Comparison of ENCODE assay signal across 1 cellular context in genomic region chr14:93533864-93534263, GRCh38.
TF ChIP-seq lines count a peak whose summit lies in the region.

No MANE protein-coding gene starts in this region.

TF ChIP-seq in GM12878, 131 proteins besides CTCF, POLR2A, EP300 and RAD21 (continued from another document):
- TF ChIP-seq RELB (IDR thresholded peaks at IDR 0.05; ENCODE audit: low read depth) (peak; percentile 71; the same call in 1 of the 2 replicates), REST (IDR thresholded peaks at IDR 0.05; ENCODE audit: low read depth, low read length) (no peak), ZSCAN29 (IDR thresholded peaks at IDR 0.05) (no peak), ZBTB33 (IDR thresholded peaks at IDR 0.05) (no peak), ZNF592 (IDR thresholded peaks at IDR 0.05) (no peak), DPF2 (IDR thresholded peaks at IDR 0.05) (0 out of 2 replicates have a peak, but pooled peaks have one; percentile 31), SUPT20H (IDR thresholded peaks at IDR 0.05; ENCODE audit: borderline replicate concordance, control insufficient read depth, low read depth, low read length) (no peak), RBBP5 (conservative IDR thresholded peaks at IDR 0.05) (no peak), NKRF (conservative IDR thresholded peaks at IDR 0.05) (no peak), ATF7 (IDR thresholded peaks at IDR 0.05; ENCODE audit: low read depth) (0 out of 2 replicates have a peak, but pooled peaks have one; percentile 20), NFXL1 (IDR thresholded peaks at IDR 0.05; ENCODE audit: borderline replicate concordance) (no peak), PBX3 (IDR thresholded peaks at IDR 0.05; ENCODE audit: insufficient replicate concordance, low read depth, low read length) (no peak), TCF3 (IDR thresholded peaks at IDR 0.05; ENCODE audit: borderline replicate concordance, insufficient read depth, low read depth, low read length) (no peak), ZBTB11 (CRISPR knock-in tag; IDR thresholded peaks at IDR 0.05) (no peak), MTA3 (IDR thresholded peaks at IDR 0.05; ENCODE audit: borderline replicate concordance, low read length) (no peak), IKZF1 (conservative IDR thresholded peaks at IDR 0.05) (peak; percentile 71), HDAC2 (IDR thresholded peaks at IDR 0.05) (no peak), RUNX3 (IDR thresholded peaks at IDR 0.05; ENCODE audit: low read length) (no peak), BHLHE40 (IDR thresholded peaks at IDR 0.05; ENCODE audit: borderline replicate concordance in 1 of 2, low read depth in 2 of 2, low read length in 1 of 2) (peak in 1 of 2 experiments; percentile 20; a peak in 1 of 4 replicates), MTA2 (IDR thresholded peaks at IDR 0.05; ENCODE audit: low read depth) (0 out of 2 replicates have a peak, but pooled peaks have one; percentile 52), MYB (IDR thresholded peaks at IDR 0.05; ENCODE audit: borderline replicate concordance, low read depth, low read length) (0 out of 2 replicates have a peak, but pooled peaks have one; percentile 23), EZH2 (IDR thresholded peaks at IDR 0.05; ENCODE audit: borderline replicate concordance, control insufficient read depth, low read depth, low read length) (no peak), BCL11A (IDR thresholded peaks at IDR 0.05; ENCODE audit: low read depth, low read length) (no peak; the same call in 1 of the 2 replicates), NFYA (IDR thresholded peaks at IDR 0.05; ENCODE audit: borderline replicate concordance, low read depth, low read length) (no peak), ZBTB4 (CRISPR knock-in tag; IDR thresholded peaks at IDR 0.05) (no peak), CBX5 (IDR thresholded peaks at IDR 0.05; ENCODE audit: low read depth) (no peak), CBX3 (IDR thresholded peaks at IDR 0.05; ENCODE audit: borderline replicate concordance, low read depth) (no peak), TBL1XR1 (IDR thresholded peaks at IDR 0.05; ENCODE audit: low read depth, low read length) (0 out of 2 replicates have a peak, but pooled peaks have one; percentile 25), ZNF622 (IDR thresholded peaks at IDR 0.05) (no peak)
